8 cellular contexts compared by ENCODE assay signal in the genomic region with DNA sequence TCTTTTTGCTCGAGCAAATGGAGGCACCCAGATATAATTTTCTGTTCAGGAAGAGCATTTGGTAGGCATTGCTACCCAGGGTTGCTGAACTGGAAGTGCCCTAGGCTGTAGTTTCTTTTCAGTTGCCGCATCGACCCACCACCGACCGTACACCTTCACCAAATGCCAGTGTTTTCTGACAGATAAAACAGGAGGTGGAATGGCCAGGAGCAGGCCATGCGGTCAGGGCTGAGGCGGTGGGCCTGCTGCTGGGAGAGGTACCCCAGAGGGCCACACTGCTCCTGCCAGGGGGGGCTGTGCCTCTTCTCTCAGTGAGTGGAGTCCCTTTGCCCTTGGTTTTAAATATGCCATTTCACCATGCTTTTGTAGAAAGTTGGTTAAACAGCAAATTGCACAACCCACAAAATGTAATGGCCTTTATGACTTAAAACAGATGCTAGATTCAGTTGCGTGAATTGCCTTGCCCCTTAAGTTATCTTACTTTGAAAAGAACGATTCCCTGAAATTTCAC. TPM values are rescaled to one million over a fixed set of nuclear protein-coding genes. Genes with fewer than 3 reads are reported as not detected.
A peak's percentile ranks its signal among the peaks of the same experiment; 100 is the strongest.
DNase-seq lines count a peak whose midpoint lies in the region; ATAC-seq, FAIRE-seq and TF ChIP-seq lines count a peak whose summit lies in the region.

No MANE protein-coding gene starts in this region.

- FAIRE-seq in kidney (lab: Jason Lieb, UNC), result no peak

- H3K9me3 Mint-ChIP-seq in activated naive CD8-positive, alpha-beta T cell treated with anti-CD3 and anti-CD28 coated beads, Interleukin-2, amount 50 U/mL, for 24 hours, result no peaks in the 10 kb centered on the region

- no peaks in the 10 kb centered on the region for H3K27me3 ChIP-seq in thymus (ENCODE audit: control insufficient read depth, insufficient read depth)

- WGBS in thymus, result 66% methylated on average over 9 of the region's 9 CpGs

- H3K9ac ChIP-seq in kidney (ENCODE audit: low read length in 2 of 2), result peak overlapping the region; percentile 43 to 57

- H3K9me3 ChIP-seq in kidney (ENCODE audit: control insufficient read depth in 1 of 2, low read length in 2 of 2), result no peaks in the 10 kb centered on the region
- H3K9me3 ChIP-seq in thymus (ENCODE audit: control insufficient read depth), result no peaks in the 10 kb centered on the region

- H3K4me3 Mint-ChIP-seq in activated naive CD8-positive, alpha-beta T cell treated with anti-CD3 and anti-CD28 coated beads, Interleukin-2, amount 50 U/mL, for 24 hours, result peak overlapping the region; percentile 86

- CTCF ChIA-PET in HEK293T (lab: Yijun Ruan, JAX), result no interaction called here

- H3K36me3 Mint-ChIP-seq in activated naive CD8-positive, alpha-beta T cell treated with anti-CD3 and anti-CD28 coated beads, Interleukin-2, amount 50 U/mL, for 24 hours (ENCODE audit: low read depth), result no peaks in the 10 kb centered on the region

- no peaks in the 10 kb centered on the region for H3K36me3 ChIP-seq in kidney (ENCODE audit: control insufficient read depth in 1 of 2, insufficient read depth in 2 of 2, low read length in 2 of 2)
- no peaks in the 10 kb centered on the region for H3K36me3 ChIP-seq in thymus (ENCODE audit: control insufficient read depth, insufficient read depth)

- H3K4me3 ChIP-seq in kidney (ENCODE audit: low read length in 2 of 2) (peak overlapping the region; percentile 49 to 63), thymus (ENCODE audit: low read length) (peak overlapping the region; percentile 45)

- intact Hi-C loops in kidney (cut with DNase I), result no loop called here

- TF ChIP-seq CTCF in kidney (IDR thresholded peaks at IDR 0.05; ENCODE audit: borderline replicate concordance, extremely low read depth, insufficient read depth), result no peak

- peaks cover 53% of the 10 kb centered on the region for H3K4me1 Mint-ChIP-seq in activated naive CD8-positive, alpha-beta T cell treated with anti-CD3 and anti-CD28 coated beads, Interleukin-2, amount 50 U/mL, for 24 hours

- peak overlapping the region; percentile 95 for H3K27ac Mint-ChIP-seq in activated naive CD8-positive, alpha-beta T cell treated with anti-CD3 and anti-CD28 coated beads, Interleukin-2, amount 50 U/mL, for 24 hours

- peaks cover 14 to 23% of the 10 kb centered on the region in 2 donors for H3K4me1 ChIP-seq in kidney (ENCODE audit: control insufficient read depth in 1 of 2, insufficient read depth in 1 of 2, low read depth in 1 of 2, low read length in 2 of 2)
- peaks cover 11% of the 10 kb centered on the region for H3K4me1 ChIP-seq in thymus (ENCODE audit: control insufficient read depth, insufficient read depth, low read length)

- POLR2A ChIA-PET in HEK293T (lab: Yijun Ruan, JAX), result interaction anchor here (0.6 to 1.6 kb wide), 3 partner anchors 32 to 303 kb away, joined by 4 to 8 read pairs (median 4); partner anchors contain the start of gene TSHZ1

- ATAC-seq in activated naive CD8-positive, alpha-beta T cell treated with anti-CD3 and anti-CD28 coated beads, Interleukin-2, amount 50 U/mL, for 24 hours, result no peak
- ATAC-seq in HG03108 (IDR thresholded peaks at IDR 0.05; ENCODE audit: unreplicated experiment), result no peak
- ATAC-seq in HG03442 (IDR thresholded peaks at IDR 0.05; ENCODE audit: unreplicated experiment), result no peak

- peak overlapping the region; percentile 49 to 66 for H3K27ac ChIP-seq in kidney (ENCODE audit: low read depth in 2 of 2, low read length in 2 of 2)
- H3K27ac ChIP-seq in thymus (ENCODE audit: low read depth), result peak overlapping the region; percentile 72

- DNase-seq in NOMO-1 (lab: John Stamatoyannopoulos, UW; ENCODE audit: unreplicated experiment in 2 of 2) (peak; percentile 51 to 65), NOMO-1 treated with dmso at 0.1 percent for 144 hours (lab: John Stamatoyannopoulos, UW; ENCODE audit: unreplicated experiment) (no peak), kidney (no peak), HEK293T (ENCODE audit: extremely low spot score) (no peak)
- peak; percentile 24 for DNase-seq in activated naive CD8-positive, alpha-beta T cell treated with anti-CD3 and anti-CD28 coated beads, Interleukin-2, amount 50 U/mL, for 24 hours

- H3K27me3 Mint-ChIP-seq in activated naive CD8-positive, alpha-beta T cell treated with anti-CD3 and anti-CD28 coated beads, Interleukin-2, amount 50 U/mL, for 24 hours, result no peaks in the 10 kb centered on the region

TF ChIP-seq in HEK293T, 16 proteins besides CTCF, POLR2A, EP300 and RAD21:
- TF ChIP-seq HDGF (IDR thresholded peaks at IDR 0.05; ENCODE audit: borderline replicate concordance) (no peak), CTBP1 (IDR thresholded peaks at IDR 0.05; ENCODE audit: borderline replicate concordance) (no peak), FOXA1 (IDR thresholded peaks at IDR 0.05) (no peak), SUZ12 (IDR thresholded peaks at IDR 0.05) (no peak), TARDBP (IDR thresholded peaks at IDR 0.05) (no peak), ZNF384 (IDR thresholded peaks at IDR 0.05) (no peak), PKNOX1 (IDR thresholded peaks at IDR 0.05) (no peak), SP1 (IDR thresholded peaks at IDR 0.05) (no peak), ELF4 (IDR thresholded peaks at IDR 0.05) (no peak)

RNA-seq across cellular contexts. Expression of gene TSHZ1, which starts 36.5 kb away (rescaled TPM):
- total RNA-seq in kidney, result 31.3 TPM
- 7.0 TPM for polyA plus RNA-seq in kidney (ENCODE audit: insufficient read depth, low read depth, low replicate concordance)
- 10.2 TPM for polyA plus RNA-seq in thymus

RNA-seq across cellular contexts. Expression of gene PTGR3, which starts 38.2 kb away (rescaled TPM):
- total RNA-seq in kidney, result 36.8 TPM
- 21.1 TPM for polyA plus RNA-seq in kidney (ENCODE audit: insufficient read depth, low read depth, low replicate concordance)
- 18.2 TPM for polyA plus RNA-seq in thymus

Comparison
In these comparisons a context has a peak if more than half of its experiments do, and no peak if none do; other contexts are left out.
1. DNase-seq: peak in NOMO-1 (2 of 2) and activated naive CD8-positive, alpha-beta T cell treated with anti-CD3 and anti-CD28 coated beads, Interleukin-2, amount 50 U/mL, for 24 hours (single experiment); none in NOMO-1 treated with dmso at 0.1 percent for 144 hours (single experiment), kidney (single experiment) and HEK293T (single experiment).